8 cellular contexts compared by ENCODE assay signal in genomic region chr20:35284267-35284991, GRCh38. TPM values are rescaled to one million over a fixed set of nuclear protein-coding genes. Genes with fewer than 3 reads are reported as not detected.
DNase-seq lines count a peak whose midpoint lies in the region; ATAC-seq and TF ChIP-seq lines count a peak whose summit lies in the region.

TSS of gene EIF6 (minus strand) at chr20:35284772. CDS start at chr20:35284487, 285 bp downstream.

- no peak for TF ChIP-seq CTCF in choroid plexus epithelial cell (conservative IDR thresholded peaks at IDR 0.05; ENCODE audit: low read depth, low read length)

- H3K4me3 ChIP-seq in choroid plexus epithelial cell (ENCODE audit: low read depth, low read length): peak within 1 kb of the TSS; percentile 86

- DNase-seq in 8988T: peak; percentile 96
- peak; percentile 73 for DNase-seq in NCI-H460 (ENCODE audit: extremely low read depth, low read depth)
- DNase-seq in activated CD4-positive, alpha-beta T cell treated with anti-CD3 and anti-CD28 coated beads for 1 hour: peak; percentile 54
- DNase-seq in choroid plexus epithelial cell (ENCODE audit: low read depth): peak; percentile 88
- peak; percentile 74 for DNase-seq in kidney glomerular epithelial cell (lab: John Stamatoyannopoulos, UW)
- DNase-seq in stimulated activated CD4-positive, alpha-beta T cell treated with anti-CD3 and anti-CD28 coated beads, Interleukin-1b, Interleukin-23, amount 100 ng/mL, for 1 hour (ENCODE audit: low read depth in 2 of 2): peak; percentile 23 to 57

- ATAC-seq in GM18517 (IDR thresholded peaks at IDR 0.05; ENCODE audit: unreplicated experiment): peak; percentile 70
- ATAC-seq in HG03108 (IDR thresholded peaks at IDR 0.05; ENCODE audit: unreplicated experiment): peak; percentile 79

RNA-seq across cellular contexts. Expression of gene EIF6, which starts in this region (rescaled TPM):
- total RNA-seq in NCI-H460 (2014; rRNA removed; shearing (Covaris generic)): 159 and 181 TPM in 2 replicates
- polyA plus RNA-seq in NCI-H460 (2014; cell fraction: nucleus; rRNA removed): 132 and 138 TPM in 2 replicates

Comparison
In these comparisons a context has a peak if more than half of its experiments do, and no peak if none do; other contexts are left out.
1. Peak in every context shown above with its lines: DNase-seq, ATAC-seq and H3K4me3 ChIP-seq.
2. DNase-seq: peak in every context shown above with its lines; median percentile 96 in 8988T; 88 in choroid plexus epithelial cell; 74 in kidney glomerular epithelial cell; 73 in NCI-H460; 54 in activated CD4-positive, alpha-beta T cell treated with anti-CD3 and anti-CD28 coated beads for 1 hour; 40 in stimulated activated CD4-positive, alpha-beta T cell treated with anti-CD3 and anti-CD28 coated beads, Interleukin-1b, Interleukin-23, amount 100 ng/mL, for 1 hour.